13 cellular contexts compared by ENCODE assay signal in the genomic region with DNA sequence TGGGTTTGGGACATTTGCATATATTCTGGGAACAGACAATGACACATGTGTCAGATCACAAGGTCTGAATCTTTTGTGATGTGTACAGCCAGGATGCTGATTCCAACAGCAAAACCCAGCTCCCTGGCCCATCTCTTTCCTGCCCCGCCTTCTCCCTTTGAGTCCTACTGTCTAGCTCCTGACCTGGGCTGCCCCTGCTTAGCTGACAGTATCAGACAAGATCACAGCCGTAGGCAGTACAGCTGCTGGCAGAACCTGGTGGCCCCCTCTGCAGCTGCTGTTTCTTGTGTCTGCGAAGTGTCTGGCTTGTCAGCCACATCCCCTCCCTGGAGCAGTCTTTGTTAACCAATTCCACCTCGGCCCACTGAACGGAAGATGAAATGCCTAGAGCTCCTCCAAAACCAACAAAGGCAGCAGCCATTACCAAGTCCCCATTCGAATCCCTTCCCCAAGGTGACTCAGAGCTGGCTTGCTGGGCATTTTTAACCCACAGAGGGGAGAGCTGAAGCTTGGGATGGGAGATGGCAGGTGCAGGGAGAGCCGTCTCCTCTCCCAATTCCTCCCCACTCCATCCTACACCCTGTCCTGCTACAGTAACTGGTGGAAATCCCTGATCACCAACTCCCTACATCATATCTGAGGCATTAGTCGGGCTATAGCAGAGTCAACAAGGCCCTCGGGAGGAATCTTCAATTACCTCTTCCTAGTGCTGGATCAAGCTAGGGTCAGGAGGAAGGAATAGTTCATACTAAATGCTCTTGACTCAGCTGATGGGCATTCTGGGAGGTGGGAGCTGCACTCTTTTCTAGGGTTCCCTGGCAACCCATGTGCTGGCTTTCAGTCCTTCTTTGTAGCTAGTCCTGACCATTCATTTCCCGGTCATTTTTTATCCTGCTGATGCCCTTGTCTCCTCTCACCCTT. TPM values are rescaled to one million over a fixed set of nuclear protein-coding genes. Genes with fewer than 3 reads are reported as not detected.
DNase-seq lines count a peak whose midpoint lies in the region; ATAC-seq and TF ChIP-seq lines count a peak whose summit lies in the region.
"Had no signal": no experiment of that assay in that cellular context is flagged by ENCODE, and none has a peak within 500 bp of the region (broad histone marks: within the 10 kb centered on the region; RNA-seq: fewer than 3 reads in every experiment).

No MANE protein-coding gene starts in this region.

- H3K9me3 ChIP-seq in gastroesophageal sphincter = no peaks in the 10 kb centered on the region
- H3K9me3 ChIP-seq: ovary, upper lobe of right lung had no signal

- CTCF ChIA-PET in activated CD4-positive, alpha-beta memory T cell treated with anti-CD3 and anti-CD28 coated beads for 36 hours (lab: Charles Lee) = interaction anchor here (1.4 kb wide), 2 partner anchors 24 to 83 kb away, joined by 4 to 5 read pairs; no protein-coding TSS in a partner anchor
- CTCF ChIA-PET in activated CD4-positive, alpha-beta memory T cell treated with anti-CD3 and anti-CD28 coated beads, Interleukin-2, amount 10 ng/mL, durations not matched to agents 7 days and 5 days (lab: Charles Lee) = interaction anchor here (1.0 to 2.4 kb wide), 4 partner anchors 10 to 285 kb away, joined by 3 to 8 read pairs (median 6); no protein-coding TSS in a partner anchor

- no peaks in the 10 kb centered on the region for H3K36me3 ChIP-seq in gastroesophageal sphincter
- H3K36me3 ChIP-seq: ovary, upper lobe of right lung had no signal

- intact Hi-C loops in activated CD4-positive, alpha-beta memory T cell treated with anti-CD3 and anti-CD28 coated beads for 36 hours (cut with micrococcal nuclease) = no loop called here

- H3K27ac ChIP-seq in gastroesophageal sphincter = no peak overlapping the region
- H3K27ac ChIP-seq: ovary, upper lobe of right lung had no signal

- 58 to 81% methylated on average over 4 to 5 of the region's 10 CpGs for WGBS in gastroesophageal sphincter (ENCODE audit: low coverage in 1 of 2), 2 donors

- no peak overlapping the region for H3K27ac Mint-ChIP-seq in activated CD4-positive, alpha-beta memory T cell treated with anti-CD3 and anti-CD28 coated beads for 36 hours
- H3K27ac Mint-ChIP-seq in activated CD4-positive, alpha-beta memory T cell treated with anti-CD3 and anti-CD28 coated beads, Interleukin-2, amount 10 ng/mL, durations not matched to agents 7 days and 5 days = no peak overlapping the region
- no peak overlapping the region for H3K27ac Mint-ChIP-seq in endothelial cell (ENCODE audit: unreplicated experiment)
- no peak overlapping the region for H3K27ac Mint-ChIP-seq in stimulated activated naive CD8-positive, alpha-beta T cell treated with anti-CD3 and anti-CD28 coated beads, Interleukin-15, amount 100 ng/mL, for 72 hours
- H3K27ac Mint-ChIP-seq: activated B cell treated with CpG ODN at 0.5 μM for 24 hours; activated naive CD4-positive, alpha-beta T cell treated with anti-CD3 and anti-CD28 coated beads, Interleukin-2, amount 50 U/mL, for 24 hours had no signal

- POLR2A ChIA-PET in activated CD4-positive, alpha-beta memory T cell treated with anti-CD3 and anti-CD28 coated beads for 36 hours (lab: Charles Lee) = no interaction called here
- POLR2A ChIA-PET in activated CD4-positive, alpha-beta memory T cell treated with anti-CD3 and anti-CD28 coated beads, Interleukin-2, amount 10 ng/mL, durations not matched to agents 7 days and 5 days (lab: Charles Lee) = no interaction called here

- H3K4me3 ChIP-seq in gastroesophageal sphincter = no peak overlapping the region
- H3K4me3 ChIP-seq: ovary, upper lobe of right lung had no signal

- peaks cover 11% of the 10 kb centered on the region for H3K27me3 Mint-ChIP-seq in activated CD4-positive, alpha-beta memory T cell treated with anti-CD3 and anti-CD28 coated beads for 36 hours
- H3K27me3 Mint-ChIP-seq in activated CD4-positive, alpha-beta memory T cell treated with anti-CD3 and anti-CD28 coated beads, Interleukin-2, amount 10 ng/mL, durations not matched to agents 7 days and 5 days = peaks cover 21% of the 10 kb centered on the region
- H3K27me3 Mint-ChIP-seq in endothelial cell (ENCODE audit: unreplicated experiment) = peaks cover 6% of the 10 kb centered on the region
- H3K27me3 Mint-ChIP-seq in stimulated activated naive CD8-positive, alpha-beta T cell treated with anti-CD3 and anti-CD28 coated beads, Interleukin-15, amount 100 ng/mL, for 72 hours = peaks cover 31% of the 10 kb centered on the region
- H3K27me3 Mint-ChIP-seq: activated naive CD4-positive, alpha-beta T cell treated with anti-CD3 and anti-CD28 coated beads, Interleukin-2, amount 50 U/mL, for 24 hours had no signal

- TF ChIP-seq CTCF in endothelial cell (IDR thresholded peaks at IDR 0.05; ENCODE audit: unreplicated experiment) (no peak), gastroesophageal sphincter (IDR thresholded peaks at IDR 0.05) (no peak), GM10266 (IDR thresholded peaks at IDR 0.05; ENCODE audit: control insufficient read depth, insufficient read depth, low read depth, missing control alignments) (no peak)

- ATAC-seq in stimulated activated naive CD8-positive, alpha-beta T cell treated with anti-CD3 and anti-CD28 coated beads, Interleukin-15, amount 100 ng/mL, for 72 hours = peak; percentile 12
- no peak for ATAC-seq in gastroesophageal sphincter
- no peak for ATAC-seq in GM18907 (IDR thresholded peaks at IDR 0.05; ENCODE audit: unreplicated experiment)
- ATAC-seq: PC-3, upper lobe of right lung had no signal

- no peak for TF ChIP-seq EP300 in gastroesophageal sphincter (IDR thresholded peaks at IDR 0.05)

- H3K27me3 ChIP-seq in gastroesophageal sphincter = no peaks in the 10 kb centered on the region
- H3K27me3 ChIP-seq: ovary, upper lobe of right lung had no signal

- TF ChIP-seq POLR2A in gastroesophageal sphincter (IDR thresholded peaks at IDR 0.05) = no peak

- H3K4me1 ChIP-seq in gastroesophageal sphincter = no peaks in the 10 kb centered on the region
- H3K4me1 ChIP-seq: upper lobe of right lung had no signal

- peak; percentile 10 for DNase-seq in activated CD4-positive, alpha-beta memory T cell treated with anti-CD3 and anti-CD28 coated beads for 36 hours
- no peak for DNase-seq in activated CD4-positive, alpha-beta memory T cell treated with anti-CD3 and anti-CD28 coated beads, Interleukin-2, amount 10 ng/mL, durations not matched to agents 7 days and 5 days
- peak; percentile 96 for DNase-seq in NCI-H69 (lab: John Stamatoyannopoulos, UW)
- DNase-seq in endothelial cell (ENCODE audit: low spot score) = no peak
- no peak for DNase-seq in stimulated activated naive CD8-positive, alpha-beta T cell treated with anti-CD3 and anti-CD28 coated beads, Interleukin-15, amount 100 ng/mL, for 72 hours
- no peak for DNase-seq in GM10266 (ENCODE audit: extremely low spot score)
- DNase-seq: activated B cell treated with CpG ODN at 0.5 μM for 24 hours, ovary, PC-3, upper lobe of right lung had no signal

- H3K9me3 Mint-ChIP-seq in activated CD4-positive, alpha-beta memory T cell treated with anti-CD3 and anti-CD28 coated beads for 36 hours = no peaks in the 10 kb centered on the region
- H3K9me3 Mint-ChIP-seq in activated CD4-positive, alpha-beta memory T cell treated with anti-CD3 and anti-CD28 coated beads, Interleukin-2, amount 10 ng/mL, durations not matched to agents 7 days and 5 days = no peaks in the 10 kb centered on the region
- no peaks in the 10 kb centered on the region for H3K9me3 Mint-ChIP-seq in endothelial cell (ENCODE audit: unreplicated experiment)
- H3K9me3 Mint-ChIP-seq in stimulated activated naive CD8-positive, alpha-beta T cell treated with anti-CD3 and anti-CD28 coated beads, Interleukin-15, amount 100 ng/mL, for 72 hours = no peaks in the 10 kb centered on the region
- H3K9me3 Mint-ChIP-seq: activated B cell treated with CpG ODN at 0.5 μM for 24 hours; activated naive CD4-positive, alpha-beta T cell treated with anti-CD3 and anti-CD28 coated beads, Interleukin-2, amount 50 U/mL, for 24 hours had no signal

- H3K4me1 Mint-ChIP-seq in activated CD4-positive, alpha-beta memory T cell treated with anti-CD3 and anti-CD28 coated beads for 36 hours (ENCODE audit: low read depth) = peaks cover 6% of the 10 kb centered on the region
- H3K4me1 Mint-ChIP-seq in activated CD4-positive, alpha-beta memory T cell treated with anti-CD3 and anti-CD28 coated beads, Interleukin-2, amount 10 ng/mL, durations not matched to agents 7 days and 5 days = no peaks in the 10 kb centered on the region
- H3K4me1 Mint-ChIP-seq in endothelial cell (ENCODE audit: unreplicated experiment) = peaks cover 19% of the 10 kb centered on the region
- peaks cover 20% of the 10 kb centered on the region for H3K4me1 Mint-ChIP-seq in stimulated activated naive CD8-positive, alpha-beta T cell treated with anti-CD3 and anti-CD28 coated beads, Interleukin-15, amount 100 ng/mL, for 72 hours
- H3K4me1 Mint-ChIP-seq: activated naive CD4-positive, alpha-beta T cell treated with anti-CD3 and anti-CD28 coated beads, Interleukin-2, amount 50 U/mL, for 24 hours had no signal

- no peak overlapping the region for H3K4me3 Mint-ChIP-seq in activated CD4-positive, alpha-beta memory T cell treated with anti-CD3 and anti-CD28 coated beads for 36 hours
- H3K4me3 Mint-ChIP-seq in activated CD4-positive, alpha-beta memory T cell treated with anti-CD3 and anti-CD28 coated beads, Interleukin-2, amount 10 ng/mL, durations not matched to agents 7 days and 5 days = no peak overlapping the region
- H3K4me3 Mint-ChIP-seq in endothelial cell (ENCODE audit: unreplicated experiment) = peak overlapping the region; percentile 4
- no peak overlapping the region for H3K4me3 Mint-ChIP-seq in stimulated activated naive CD8-positive, alpha-beta T cell treated with anti-CD3 and anti-CD28 coated beads, Interleukin-15, amount 100 ng/mL, for 72 hours
- H3K4me3 Mint-ChIP-seq: activated B cell treated with CpG ODN at 0.5 μM for 24 hours; activated naive CD4-positive, alpha-beta T cell treated with anti-CD3 and anti-CD28 coated beads, Interleukin-2, amount 50 U/mL, for 24 hours had no signal

- no peaks in the 10 kb centered on the region for H3K36me3 Mint-ChIP-seq in activated CD4-positive, alpha-beta memory T cell treated with anti-CD3 and anti-CD28 coated beads for 36 hours
- H3K36me3 Mint-ChIP-seq in activated CD4-positive, alpha-beta memory T cell treated with anti-CD3 and anti-CD28 coated beads, Interleukin-2, amount 10 ng/mL, durations not matched to agents 7 days and 5 days (ENCODE audit: low read depth) = no peaks in the 10 kb centered on the region
- H3K36me3 Mint-ChIP-seq in endothelial cell (ENCODE audit: low read depth, unreplicated experiment) = no peaks in the 10 kb centered on the region
- H3K36me3 Mint-ChIP-seq: activated naive CD4-positive, alpha-beta T cell treated with anti-CD3 and anti-CD28 coated beads, Interleukin-2, amount 50 U/mL, for 24 hours had no signal

RNA-seq across cellular contexts. Expression of a gene that starts 5.8 kb away (rescaled TPM):
- 1 to 10 TPM; 1.5 to 2.4 TPM for total RNA-seq in activated CD4-positive, alpha-beta memory T cell treated with anti-CD3 and anti-CD28 coated beads for 36 hours
- total RNA-seq in activated CD4-positive, alpha-beta memory T cell treated with anti-CD3 and anti-CD28 coated beads, Interleukin-2, amount 10 ng/mL, durations not matched to agents 7 days and 5 days = 1 to 10 TPM; 1.4 to 2.0 TPM
- 3.3 TPM for total RNA-seq in endothelial cell (ENCODE audit: unreplicated experiment)
- 10 to 100 TPM in 1 of 4 donors, 1 to 10 TPM in 2, under 1 TPM in 1; 0.52 to 11.2 (median 6.7) TPM for total RNA-seq in gastroesophageal sphincter

RNA-seq across cellular contexts. Expression of a gene that starts 42.9 kb away (rescaled TPM):
- total RNA-seq in activated CD4-positive, alpha-beta memory T cell treated with anti-CD3 and anti-CD28 coated beads for 36 hours = not detected
- not detected for total RNA-seq in activated CD4-positive, alpha-beta memory T cell treated with anti-CD3 and anti-CD28 coated beads, Interleukin-2, amount 10 ng/mL, durations not matched to agents 7 days and 5 days
- total RNA-seq in endothelial cell (ENCODE audit: unreplicated experiment) (0.10 TPM), gastroesophageal sphincter (under 1 TPM in 1 of 4 donors, not detected in 3; 0.13 TPM)
- total RNA-seq: activated B cell treated with CpG ODN at 0.5 μM for 24 hours, ovary, PC-3, upper lobe of right lung had no signal

Comparison
In these comparisons a context has a peak if more than half of its experiments do, and no peak if none do; other contexts are left out.
1. DNase-seq: peak in activated CD4-positive, alpha-beta memory T cell treated with anti-CD3 and anti-CD28 coated beads for 36 hours (single experiment) and NCI-H69 (single experiment); none in activated CD4-positive, alpha-beta memory T cell treated with anti-CD3 and anti-CD28 coated beads, Interleukin-2, amount 10 ng/mL, durations not matched to agents 7 days and 5 days (single experiment), endothelial cell (single experiment), stimulated activated naive CD8-positive, alpha-beta T cell treated with anti-CD3 and anti-CD28 coated beads, Interleukin-15, amount 100 ng/mL, for 72 hours (0 of 2) and GM10266 (single experiment).